23 cellular contexts compared by ENCODE assay signal in genomic region chr3:184911570-184911969, GRCh38.
A peak's percentile ranks its signal among the peaks of the same experiment; 100 is the strongest.
DNase-seq lines count a peak whose midpoint lies in the region; ATAC-seq and TF ChIP-seq lines count a peak whose summit lies in the region.
"Had no signal": no experiment of that assay in that cellular context is flagged by ENCODE, and none has a peak within 500 bp of the region (broad histone marks: within the 10 kb centered on the region; RNA-seq: fewer than 3 reads in every experiment).

No MANE protein-coding gene starts in this region.

- TF ChIP-seq CTCF in colonic mucosa (IDR thresholded peaks at IDR 0.05) (no peak), GM13976 (IDR thresholded peaks at IDR 0.05; ENCODE audit: borderline replicate concordance, control extremely low read depth, extremely low read depth, insufficient read depth, missing control alignments) (no peak), foreskin keratinocyte (conservative IDR thresholded peaks at IDR 0.05) (no peak)

- H3K27ac ChIP-seq in colonic mucosa: peak overlapping the region; percentile 70
- H3K27ac ChIP-seq in foreskin keratinocyte: no peak overlapping the region
- H3K27ac ChIP-seq: 22Rv1, epithelial cell of prostate, vagina had no signal

- no peak for ATAC-seq in foreskin keratinocyte
- ATAC-seq: activated T-cell treated with anti-CD3 and anti-CD28 coated beads, Interleukin-2, amount 50 U/mL, for 72 hours; Right ventricle myocardium inferior had no signal

- no peaks in the 10 kb centered on the region for H3K36me3 ChIP-seq in colonic mucosa
- H3K36me3 ChIP-seq: thoracic aorta had no signal

- in situ Hi-C loops in GM13976 (cut with MboI; ENCODE audit: low sequenced_read_pairs, unreplicated experiment): no loop called here

- H3K4me1 ChIP-seq in colonic mucosa (no peaks in the 10 kb centered on the region), foreskin keratinocyte (no peaks in the 10 kb centered on the region)
- H3K4me1 ChIP-seq: vagina had no signal

- no peaks in the 10 kb centered on the region for H3K27me3 ChIP-seq in colonic mucosa
- H3K27me3 ChIP-seq in foreskin keratinocyte: no peaks in the 10 kb centered on the region
- H3K27me3 ChIP-seq: MG63, vagina had no signal

- intact Hi-C loops in colonic mucosa (cut with DNase I): no loop called here

- H3K4me3 ChIP-seq in colonic mucosa: no peak overlapping the region
- H3K4me3 ChIP-seq: MG63, thoracic aorta, vagina had no signal

- peak; percentile 27 to 70 for DNase-seq in NCI-H524 (lab: John Stamatoyannopoulos, UW)
- no peak for DNase-seq in NCI-H524 treated with DMSO at 0.1 percent for 48 hours (lab: John Stamatoyannopoulos, UW)
- DNase-seq in colonic mucosa: peak; percentile 18
- peak; percentile 95 for DNase-seq in left kidney (ENCODE audit: low read depth, low spot score)
- no peak for DNase-seq in stimulated activated CD8-positive, alpha-beta memory T cell treated with anti-CD3 and anti-CD28 coated beads, Interleukin-4, amount 100 ng/mL, for 48 hours
- no peak for DNase-seq in GM13976 (ENCODE audit: low spot score)
- DNase-seq in activated CD4-positive, alpha-beta T cell treated with anti-CD3 and anti-CD28 coated beads for 1 hour: no peak
- no peak for DNase-seq in foreskin keratinocyte
- DNase-seq: activated B cell treated with CpG ODN at 0.5 μM for 24 hours; activated CD4-positive, alpha-beta T cell treated with anti-CD3 and anti-CD28 coated beads, Interleukin-2, amount 50 U/mL, for 4 hours; activated naive CD4-positive, alpha-beta T cell; activated T-cell treated with anti-CD3 and anti-CD28 coated beads, Interleukin-2, amount 50 U/mL, for 72 hours; Calu3; cerebellar nuclear complex; left colon; MG63; NCI-H2029 treated with DMSO at 0.1 percent for 48 hours; NCI-H345 had no signal

- no peak overlapping the region for H3K9ac ChIP-seq in colonic mucosa (ENCODE audit: low read depth in 2 of 2, low read length in 2 of 2)

- H3K9me3 ChIP-seq in colonic mucosa: no peaks in the 10 kb centered on the region
- H3K9me3 ChIP-seq: MG63, thoracic aorta, vagina had no signal

Comparison
In these comparisons a context has a peak if more than half of its experiments do, and no peak if none do; other contexts are left out.
1. DNase-seq: peak in NCI-H524 (2 of 2), colonic mucosa (single experiment) and left kidney (single experiment); none in NCI-H524 treated with DMSO at 0.1 percent for 48 hours (single experiment), stimulated activated CD8-positive, alpha-beta memory T cell treated with anti-CD3 and anti-CD28 coated beads, Interleukin-4, amount 100 ng/mL, for 48 hours (single experiment), GM13976 (single experiment), activated CD4-positive, alpha-beta T cell treated with anti-CD3 and anti-CD28 coated beads for 1 hour (single experiment) and foreskin keratinocyte (0 of 2).